Comparison of ENCODE assay signal across 8 cellular contexts in genomic region chr16:27312580-27313421, GRCh38. TPM values are rescaled to one million over a fixed set of nuclear protein-coding genes. Genes with fewer than 3 reads are reported as not detected.
DNase-seq lines count a peak whose midpoint lies in the region; ATAC-seq and TF ChIP-seq lines count a peak whose summit lies in the region.

No MANE protein-coding gene starts in this region.

- no peak for TF ChIP-seq CTCF in WTC11 (IDR thresholded peaks at IDR 0.05)
- no peak for TF ChIP-seq CTCF in glutamatergic neuron (IDR thresholded peaks at IDR 0.05; ENCODE audit: partially characterized antibody, unreplicated experiment)

- H3K27me3 Mint-ChIP-seq in WTC11 (ENCODE audit: low read depth) (peaks cover 3% of the 10 kb centered on the region; the same call in 1 of the 2 replicates), glutamatergic neuron (ENCODE audit: unreplicated experiment) (peaks cover 12% of the 10 kb centered on the region)

- no peaks in the 10 kb centered on the region for H3K36me3 ChIP-seq in H7 (replicated peaks; ENCODE audit: control insufficient read depth, insufficient read depth, low read length)

- POLR2A ChIA-PET in WTC11 (lab: Charles Lee), result no interaction called here

- ATAC-seq in WTC11 (no peak), HG03196 (IDR thresholded peaks at IDR 0.05; ENCODE audit: unreplicated experiment) (no peak), HG03378 (IDR thresholded peaks at IDR 0.05; ENCODE audit: unreplicated experiment) (no peak)

- H3K4me3 ChIP-seq in H7 (ENCODE audit: insufficient read depth, low read depth, low read length), result peak overlapping the region; percentile 88
- H3K4me3 ChIP-seq in skeletal muscle cell (ENCODE audit: low read depth, low read length), result peak overlapping the region; percentile 74

- H3K4me3 Mint-ChIP-seq in WTC11 (peak overlapping the region; percentile 78), glutamatergic neuron (ENCODE audit: unreplicated experiment) (peak overlapping the region; percentile 84)

- H3K27me3 ChIP-seq in H7 (ENCODE audit: control insufficient read depth, insufficient read depth, low read length), result no peaks in the 10 kb centered on the region

- CTCF ChIA-PET in WTC11 (lab: Charles Lee), result interaction anchor here (1.0 to 1.3 kb wide), 2 partner anchors 55 to 133 kb away, joined by 3 read pairs; no protein-coding TSS in a partner anchor

- H3K4me1 Mint-ChIP-seq in WTC11 (peaks cover 20% of the 10 kb centered on the region), glutamatergic neuron (ENCODE audit: low read depth, unreplicated experiment) (peaks cover 4% of the 10 kb centered on the region)

- H3K36me3 Mint-ChIP-seq in WTC11, result no peaks in the 10 kb centered on the region
- H3K36me3 Mint-ChIP-seq in glutamatergic neuron (ENCODE audit: unreplicated experiment), result no peaks in the 10 kb centered on the region

- no peak for DNase-seq in H7
- DNase-seq in WTC11 (ENCODE audit: low spot score), result no peak
- no peak for DNase-seq in glutamatergic neuron
- DNase-seq in skeletal muscle cell (ENCODE audit: low read depth), result no peak
- no peak for DNase-seq in GM19240 (ENCODE audit: insufficient read length, low spot score)
- no peak for DNase-seq in DMS153 (lab: John Stamatoyannopoulos, UW)

- H3K9me3 Mint-ChIP-seq in WTC11, result no peaks in the 10 kb centered on the region
- peaks cover 4% of the 10 kb centered on the region for H3K9me3 Mint-ChIP-seq in glutamatergic neuron (ENCODE audit: unreplicated experiment)

- H3K27ac Mint-ChIP-seq in WTC11 (no peak overlapping the region), glutamatergic neuron (ENCODE audit: unreplicated experiment) (no peak overlapping the region)

TF ChIP-seq in WTC11, 78 proteins besides CTCF, POLR2A, EP300 and RAD21:
- TF ChIP-seq SMAD4 (CRISPR knock-in tag; IDR thresholded peaks at IDR 0.05), result no peak
- no peak for TF ChIP-seq IRF2 (CRISPR knock-in tag; IDR thresholded peaks at IDR 0.05; ENCODE audit: borderline replicate concordance, low read depth)
- no peak for TF ChIP-seq ZBTB21 (CRISPR knock-in tag; IDR thresholded peaks at IDR 0.05; ENCODE audit: borderline replicate concordance)
- no peak for TF ChIP-seq ZNF138 (CRISPR knock-in tag; conservative IDR thresholded peaks at IDR 0.05)
- TF ChIP-seq NFYB (CRISPR knock-in tag; conservative IDR thresholded peaks at IDR 0.05; ENCODE audit: low read depth), result no peak
- TF ChIP-seq E2F1 (CRISPR knock-in tag; IDR thresholded peaks at IDR 0.05), result no peak
- no peak for TF ChIP-seq USF1 (CRISPR knock-in tag; IDR thresholded peaks at IDR 0.05)
- TF ChIP-seq JAZF1 (CRISPR knock-in tag; IDR thresholded peaks at IDR 0.05), result no peak
- TF ChIP-seq PREB (CRISPR knock-in tag; IDR thresholded peaks at IDR 0.05; ENCODE audit: borderline replicate concordance), result no peak
- no peak for TF ChIP-seq FOXP1 (CRISPR knock-in tag; IDR thresholded peaks at IDR 0.05; ENCODE audit: borderline replicate concordance)
- TF ChIP-seq RELA (CRISPR knock-in tag; IDR thresholded peaks at IDR 0.05; ENCODE audit: borderline replicate concordance), result no peak
- TF ChIP-seq ZBTB43 (CRISPR knock-in tag; IDR thresholded peaks at IDR 0.05), result no peak
- no peak for TF ChIP-seq TCF7 (CRISPR knock-in tag; IDR thresholded peaks at IDR 0.05; ENCODE audit: low read depth)
TF ChIP-seq in WTC11: peak in this region for 0.

RNA-seq across cellular contexts. Expression of gene IL4R, which starts 1.0 kb away (rescaled TPM):
- 17.5 and 29.0 TPM in 2 replicates for total RNA-seq in H7 (2014; rRNA removed; shearing (Covaris generic))
- total RNA-seq in WTC11 (2021) (22.2 to 28.7 TPM (median 22.4 TPM) in 3 replicates), glutamatergic neuron (ENCODE audit: unreplicated experiment) (10.8 TPM)

RNA-seq across cellular contexts. Expression of gene NSMCE1, which starts 44.2 kb away (rescaled TPM):
- 22.8 and 24.7 TPM in 2 replicates for total RNA-seq in H7 (2014; rRNA removed; shearing (Covaris generic))
- total RNA-seq in WTC11 (2021) (29.4 to 44.8 TPM (median 43.8 TPM) in 3 replicates), glutamatergic neuron (ENCODE audit: unreplicated experiment) (32.7 TPM)
